In genomic region chr4:62231994-62232393, GRCh38 we compare ENCODE assay signal across 33 cellular contexts.
"Had no signal": no experiment of that assay in that cellular context is flagged by ENCODE, and none has a peak within 500 bp of the region (broad histone marks: within the 10 kb centered on the region; RNA-seq: fewer than 3 reads in every experiment).

No MANE protein-coding gene starts in this region.

- H3K4me2 ChIP-seq: KMS-11 had no signal

- H3K36me3 ChIP-seq: MG63 had no signal

- H3K9me3 ChIP-seq: MG63 had no signal

- H3K9ac ChIP-seq: KMS-11 had no signal

- DNase-seq: Karpas-422, Kasumi-1, KG1, MG63, MM.1S, MV-4-11, NCI-H1048, NCI-H1092, NCI-H1092 treated with DMSO at 0.1 percent for 48 hours, NCI-H1105, NCI-H1105 treated with DMSO at 0.1 percent for 48 hours, NCI-H1417, NCI-H1417 treated with DMSO at 0.1 percent for 48 hours, NCI-H1436, NCI-H1436 treated with DMSO at 0.1 percent for 48 hours, NCI-H1694, NCI-H1694 treated with DMSO at 0.1 percent for 48 hours, NCI-H187, NCI-H187 treated with DMSO at 0.1 percent for 48 hours, NCI-H1930, NCI-H2029, NCI-H2029 treated with DMSO at 0.1 percent for 48 hours, NCI-H2081, NCI-H2081 treated with DMSO at 0.1 percent for 48 hours, NCI-H2107, NCI-H2171, NCI-H2171 treated with DMSO at 0.1 percent for 48 hours, NCI-H2227 treated with DMSO at 0.1 percent for 48 hours, NCI-H226, NCI-H345, NCI-H446, NCI-H446 treated with DMSO at 0.1 percent for 48 hours had no signal

- H3K27ac ChIP-seq: KMS-11 had no signal

- H3K27me3 ChIP-seq: MG63 had no signal

- H3K4me3 ChIP-seq: MG63 had no signal
